ENCODE assay signal across 18 cellular contexts in the genomic region with DNA sequence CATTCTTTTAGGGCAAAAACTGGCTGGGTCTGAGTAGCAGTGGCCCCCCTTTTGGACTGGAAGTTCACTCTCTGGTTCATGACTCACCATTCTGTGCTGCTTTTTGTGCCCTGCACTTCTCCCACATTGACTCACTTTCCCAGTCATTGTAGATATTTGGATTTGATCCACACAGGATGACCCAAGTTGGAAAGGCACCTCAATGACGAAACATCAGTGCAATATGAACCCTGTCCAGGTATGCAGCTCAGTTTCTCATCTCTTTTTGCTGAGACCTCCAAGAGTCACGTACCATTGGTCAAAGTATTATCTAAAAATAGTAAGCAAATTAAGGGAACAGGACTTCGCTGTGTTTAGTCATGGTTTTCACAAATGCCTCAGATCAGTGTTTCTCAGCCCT.
DNase-seq lines count a peak whose midpoint lies in the region; ATAC-seq, FAIRE-seq and TF ChIP-seq lines count a peak whose summit lies in the region.
"Had no signal": no experiment of that assay in that cellular context is flagged by ENCODE, and none has a peak within 500 bp of the region (broad histone marks: within the 10 kb centered on the region; RNA-seq: fewer than 3 reads in every experiment).

No MANE protein-coding gene starts in this region.

- H3K4me1 ChIP-seq in ACC112 (ENCODE audit: control insufficient read depth, insufficient read depth, low read length, unreplicated experiment) (peaks cover 18% of the 10 kb centered on the region), astrocyte (ENCODE audit: insufficient read depth, low read length) (peaks cover 2% of the 10 kb centered on the region)

- peak overlapping the region; percentile 63 for H3K27ac ChIP-seq in ACC112 (ENCODE audit: low read depth, low read length)
- peak overlapping the region; percentile 26 for H3K27ac ChIP-seq in astrocyte (ENCODE audit: low read depth, low read length)

- no peak overlapping the region for H3K4me3 ChIP-seq in ACC112 (ENCODE audit: low read depth, low read length)
- H3K4me3 ChIP-seq in astrocyte (ENCODE audit: insufficient read depth, low read depth, low read length): no peak overlapping the region
- no peak overlapping the region for H3K4me3 ChIP-seq in foreskin fibroblast (ENCODE audit: low read depth in 1 of 2, low read length in 2 of 2)
- H3K4me3 ChIP-seq: lung had no signal

- H3K79me2 ChIP-seq in ACC112 (ENCODE audit: control insufficient read depth, insufficient read depth, low read length, unreplicated experiment) (no peaks in the 10 kb centered on the region), astrocyte (ENCODE audit: insufficient read depth, low read length) (no peaks in the 10 kb centered on the region)

- peaks cover 4% of the 10 kb centered on the region for H3K4me1 Mint-ChIP-seq in astrocyte (ENCODE audit: low read depth, unreplicated experiment)

- H2AFZ ChIP-seq in ACC112 (ENCODE audit: low read length, unreplicated experiment): no peak overlapping the region
- H2AFZ ChIP-seq in astrocyte (ENCODE audit: low read depth, low read length): no peak overlapping the region

- TF ChIP-seq CTCF in astrocyte (IDR thresholded peaks at IDR 0.05; ENCODE audit: insufficient read depth, low read depth, low read length) (no peak), foreskin fibroblast (IDR thresholded peaks at IDR 0.05; ENCODE audit: low read depth, low read length) (no peak)

- no peak overlapping the region for H3K9ac ChIP-seq in astrocyte (ENCODE audit: low read length)

- peak overlapping the region; percentile 33 for H3K4me2 ChIP-seq in astrocyte (ENCODE audit: low read length)

- H3K27ac Mint-ChIP-seq in astrocyte (ENCODE audit: unreplicated experiment): no peak overlapping the region
- H3K27ac Mint-ChIP-seq: activated naive CD8-positive, alpha-beta T cell; type B pancreatic cell had no signal

- H3K9me3 ChIP-seq in astrocyte (ENCODE audit: insufficient read depth, low read depth, low read length): no peaks in the 10 kb centered on the region

- no peaks in the 10 kb centered on the region for H3K27me3 Mint-ChIP-seq in astrocyte (ENCODE audit: low read depth, unreplicated experiment)
- H3K27me3 Mint-ChIP-seq: activated naive CD8-positive, alpha-beta T cell; type B pancreatic cell had no signal

- peaks cover 2% of the 10 kb centered on the region for H3K9me3 Mint-ChIP-seq in astrocyte (ENCODE audit: unreplicated experiment)
- H3K9me3 Mint-ChIP-seq: type B pancreatic cell had no signal

- H3K27me3 ChIP-seq in ACC112 (ENCODE audit: insufficient read depth, low read length) (no peaks in the 10 kb centered on the region), astrocyte (ENCODE audit: insufficient read depth, low read length) (no peaks in the 10 kb centered on the region)

- no peaks in the 10 kb centered on the region for H4K20me1 ChIP-seq in astrocyte (ENCODE audit: insufficient read depth, low read length)

- peak; percentile 96 for FAIRE-seq in astrocyte (lab: Jason Lieb, UNC)
- FAIRE-seq: GM12891 had no signal

- ATAC-seq in HG02885 (IDR thresholded peaks at IDR 0.05; ENCODE audit: poor library complexity, unreplicated experiment): no peak
- no peak for ATAC-seq in GM21423 (IDR thresholded peaks at IDR 0.05; ENCODE audit: unreplicated experiment)

- no peaks in the 10 kb centered on the region for H3K36me3 Mint-ChIP-seq in astrocyte (ENCODE audit: low read depth, unreplicated experiment)
- H3K36me3 Mint-ChIP-seq: activated naive CD8-positive, alpha-beta T cell; type B pancreatic cell had no signal

- H3K36me3 ChIP-seq in ACC112 (ENCODE audit: insufficient read depth, low read length) (no peaks in the 10 kb centered on the region), astrocyte (ENCODE audit: insufficient read depth, low read length) (no peaks in the 10 kb centered on the region)

- no peak overlapping the region for H3K4me3 Mint-ChIP-seq in astrocyte (ENCODE audit: unreplicated experiment)
- H3K4me3 Mint-ChIP-seq: activated naive CD8-positive, alpha-beta T cell; type B pancreatic cell had no signal

- DNase-seq in HS-5 (ENCODE audit: low read depth) (peak; percentile 66), astrocyte (ENCODE audit: low read depth) (peak; percentile 90), foreskin fibroblast (peak; percentile 66 to 80), DMS79 treated with DMSO at 0.1 percent for 48 hours (lab: John Stamatoyannopoulos, UW) (no peak), NCI-H2081 (lab: John Stamatoyannopoulos, UW) (no peak)
- DNase-seq: H7; hippocampal formation; NCI-H524 treated with DMSO at 0.1 percent for 48 hours; nucleus accumbens; SIG-M5; stimulated activated CD4-positive, alpha-beta T cell treated with anti-CD3 and anti-CD28 coated beads, Interleukin-12 subunit alpha, Interleukin-12 subunit beta, amount 100 ng/mL, for 4 hours had no signal

Comparison
In these comparisons a context has a peak if more than half of its experiments do, and no peak if none do; other contexts are left out.
1. DNase-seq: peak in HS-5 (single experiment), astrocyte (single experiment) and foreskin fibroblast (2 of 2); none in DMS79 treated with DMSO at 0.1 percent for 48 hours (single experiment) and NCI-H2081 (0 of 2).